ENCODE assay signal across 7 cellular contexts in genomic region chr19:16605552-16605951, GRCh38. TPM values are rescaled to one million over a fixed set of nuclear protein-coding genes. Genes with fewer than 3 reads are reported as not detected.
A peak's percentile ranks its signal among the peaks of the same experiment; 100 is the strongest.
DNase-seq lines count a peak whose midpoint lies in the region; ATAC-seq and TF ChIP-seq lines count a peak whose summit lies in the region.
"Had no signal": no experiment of that assay in that cellular context is flagged by ENCODE, and none has a peak within 500 bp of the region (broad histone marks: within the 10 kb centered on the region; RNA-seq: fewer than 3 reads in every experiment).

No MANE protein-coding gene starts in this region.

- peaks cover 58% of the 10 kb centered on the region for H4K20me1 ChIP-seq in GM23338 (replicated peaks; ENCODE audit: insufficient read depth)

- DNase-seq in GM23338 (ENCODE audit: low spot score): no peak
- DNase-seq in naive B cell: no peak
- no peak for DNase-seq in NOMO-1 treated with dmso at 0.1 percent for 144 hours (lab: John Stamatoyannopoulos, UW; ENCODE audit: unreplicated experiment)
- no peak for DNase-seq in erythroblast (lab: John Stamatoyannopoulos, UW)
- DNase-seq in GOT3 (lab: John Stamatoyannopoulos, UW): no peak
- DNase-seq: mesendoderm had no signal

- no peaks in the 10 kb centered on the region for H3K27me3 ChIP-seq in GM23338 (ENCODE audit: insufficient read depth)

- H3K27me3 Mint-ChIP-seq in GM23338 (ENCODE audit: insufficient read depth, low read depth, poor library complexity): peaks cover 2% of the 10 kb centered on the region
- no peaks in the 10 kb centered on the region for H3K27me3 Mint-ChIP-seq in activated T-helper 17 cell treated with anti-CD3 and anti-CD28 coated beads, Interleukin-2, amount 50 U/mL, for 72 hours
- no peaks in the 10 kb centered on the region for H3K27me3 Mint-ChIP-seq in naive B cell

- H3K27ac ChIP-seq in GM23338 (ENCODE audit: low read depth): no peak overlapping the region

- H3K27ac Mint-ChIP-seq in GM23338 (no peak overlapping the region; the same call in 1 of the 2 replicates), naive B cell (peak overlapping the region in 5 of 6 donors; percentile 68 to 83 (median 76))
- peak overlapping the region; percentile 57 for H3K27ac Mint-ChIP-seq in activated T-helper 17 cell treated with anti-CD3 and anti-CD28 coated beads, Interleukin-2, amount 50 U/mL, for 72 hours

- H3K4me3 ChIP-seq in GM23338: no peak overlapping the region

- H3K36me3 ChIP-seq in GM23338 (ENCODE audit: insufficient read depth): no peaks in the 10 kb centered on the region

- ATAC-seq in GM23338 (peak; percentile 39), naive B cell (ENCODE audit: low read depth in 2 of 2) (no peak)
- ATAC-seq in activated T-helper 17 cell treated with anti-CD3 and anti-CD28 coated beads, Interleukin-2, amount 50 U/mL, for 72 hours (replicated peaks): no peak

- H3K9me2 ChIP-seq in GM23338 (ENCODE audit: insufficient read depth): no peaks in the 10 kb centered on the region

- H3K79me2 ChIP-seq in GM23338 (replicated peaks; ENCODE audit: insufficient read depth): peaks cover 96% of the 10 kb centered on the region

- H3K9me3 Mint-ChIP-seq in GM23338: no peaks in the 10 kb centered on the region; the same call in 2 of the 3 replicates
- no peaks in the 10 kb centered on the region for H3K9me3 Mint-ChIP-seq in activated T-helper 17 cell treated with anti-CD3 and anti-CD28 coated beads, Interleukin-2, amount 50 U/mL, for 72 hours
- no peaks in the 10 kb centered on the region for H3K9me3 Mint-ChIP-seq in naive B cell

- no peaks in the 10 kb centered on the region for H3K4me1 ChIP-seq in GM23338 (ENCODE audit: insufficient read depth)

- no peak overlapping the region for H3K4me2 ChIP-seq in GM23338

- 0 out of 4 replicates have a peak, but pooled peaks of 1 of the 2 experiments have one; percentile 4 for TF ChIP-seq CTCF in GM23338 (conservative IDR thresholded peaks at IDR 0.05; ENCODE audit: low read depth in 2 of 2)

- H3K36me3 Mint-ChIP-seq in GM23338 (ENCODE audit: low read depth) (no peaks in the 10 kb centered on the region), naive B cell (no peaks in the 10 kb centered on the region)
- H3K36me3 Mint-ChIP-seq in activated T-helper 17 cell treated with anti-CD3 and anti-CD28 coated beads, Interleukin-2, amount 50 U/mL, for 72 hours (ENCODE audit: low read depth): peaks cover 19% of the 10 kb centered on the region

- no peaks in the 10 kb centered on the region for H3F3A ChIP-seq in GM23338 (replicated peaks; ENCODE audit: low read depth)

- H2AFZ ChIP-seq in GM23338: no peak overlapping the region

- no peaks in the 10 kb centered on the region for H3K4me1 Mint-ChIP-seq in GM23338
- H3K4me1 Mint-ChIP-seq in activated T-helper 17 cell treated with anti-CD3 and anti-CD28 coated beads, Interleukin-2, amount 50 U/mL, for 72 hours: peaks cover 32% of the 10 kb centered on the region
- peaks cover 50 to 70% (median 53%) of the 10 kb centered on the region in 3 donors for H3K4me1 Mint-ChIP-seq in naive B cell

- no peak for TF ChIP-seq POLR2A in erythroblast (IDR thresholded peaks at IDR 0.05; ENCODE audit: low read length)

- no peak overlapping the region for H3K4me3 Mint-ChIP-seq in GM23338
- no peak overlapping the region for H3K4me3 Mint-ChIP-seq in activated T-helper 17 cell treated with anti-CD3 and anti-CD28 coated beads, Interleukin-2, amount 50 U/mL, for 72 hours
- peak overlapping the region in 4 of 8 donors; percentile 12 to 59 (median 33) for H3K4me3 Mint-ChIP-seq in naive B cell

TF ChIP-seq in GM23338, 12 proteins besides CTCF, POLR2A, EP300 and RAD21 (continues in another document):
- TF ChIP-seq ZNF114 (CRISPR knock-in tag; IDR thresholded peaks at IDR 0.05) (no peak), NANOG (IDR thresholded peaks at IDR 0.05; ENCODE audit: borderline replicate concordance) (no peak), STAT1 (IDR thresholded peaks at IDR 0.05; ENCODE audit: unreplicated experiment) (no peak), EZH2phosphoT487 (IDR thresholded peaks at IDR 0.05; ENCODE audit: unreplicated experiment) (no peak), JUNB (IDR thresholded peaks at IDR 0.05; ENCODE audit: unreplicated experiment) (no peak), POLR2AphosphoS5 (IDR thresholded peaks at IDR 0.05; ENCODE audit: low read depth) (no peak), ZNF462 (CRISPR knock-in tag; IDR thresholded peaks at IDR 0.05) (no peak)

RNA-seq across cellular contexts. Expression of gene MED26, which starts 22.5 kb away (rescaled TPM):
- 13.1 and 15.4 TPM in 2 replicates for total RNA-seq in GM23338 (2014; rRNA removed; shearing (Covaris generic))
- 7.4 and 8.6 TPM in 2 replicates for polyA plus RNA-seq in GM23338 (2016; fragmentation: Nextera tagmentation; extraction: Ambion mirVana)
- 10 to 100 TPM; 19.3 to 23.6 TPM for total RNA-seq in activated T-helper 17 cell treated with anti-CD3 and anti-CD28 coated beads, Interleukin-2, amount 50 U/mL, for 72 hours
- 10 to 100 TPM in 1 of 6 donors, 1 to 10 TPM in 5; 2.0 to 10.9 (median 5.4) TPM for polyA plus RNA-seq in naive B cell (ENCODE audit: low read depth in 6 of 6)

RNA-seq across cellular contexts. Expression of gene SLC35E1, which starts 33.3 kb away (rescaled TPM):
- total RNA-seq in GM23338 (2014; rRNA removed; shearing (Covaris generic)): 24.1 and 30.3 TPM in 2 replicates
- polyA plus RNA-seq in GM23338 (2016; fragmentation: Nextera tagmentation; extraction: Ambion mirVana) (16.2 and 17.0 TPM in 2 replicates), naive B cell (ENCODE audit: low read depth in 6 of 6) (10 to 100 TPM; 15.4 to 26.2 (median 19.4) TPM)
- 100 to 1,000 TPM in 1 of 2 donors, 10 to 100 TPM in 1; 71.8 to 117 TPM for total RNA-seq in activated T-helper 17 cell treated with anti-CD3 and anti-CD28 coated beads, Interleukin-2, amount 50 U/mL, for 72 hours

RNA-seq across cellular contexts. Expression of gene SMIM7, which starts 54.4 kb away (rescaled TPM):
- total RNA-seq in GM23338 (2014; rRNA removed; shearing (Covaris generic)): 64.2 and 81.7 TPM in 2 replicates
- polyA plus RNA-seq in GM23338 (2016; fragmentation: Nextera tagmentation; extraction: Ambion mirVana): 84.5 and 91.3 TPM in 2 replicates
- total RNA-seq in activated T-helper 17 cell treated with anti-CD3 and anti-CD28 coated beads, Interleukin-2, amount 50 U/mL, for 72 hours: 10 to 100 TPM; 52.9 to 53.6 TPM
- polyA plus RNA-seq in naive B cell (ENCODE audit: low read depth in 6 of 6): 10 to 100 TPM; 41.0 to 84.2 (median 69.1) TPM

RNA-seq across cellular contexts. Expression of gene TMEM38A, which starts 55.4 kb away (rescaled TPM):
- 11.3 and 14.1 TPM in 2 replicates for total RNA-seq in GM23338 (2014; rRNA removed; shearing (Covaris generic))
- polyA plus RNA-seq in GM23338 (2016; fragmentation: Nextera tagmentation; extraction: Ambion mirVana): 5.9 and 7.6 TPM in 2 replicates
- under 1 TPM; 0.74 to 0.76 TPM for total RNA-seq in activated T-helper 17 cell treated with anti-CD3 and anti-CD28 coated beads, Interleukin-2, amount 50 U/mL, for 72 hours
- 10 to 100 TPM; 13.7 to 18.6 (median 16.6) TPM for polyA plus RNA-seq in naive B cell (ENCODE audit: low read depth in 6 of 6)
